Comparison of ENCODE assay signal across 15 cellular contexts in genomic region chr2:11572996-11573395, GRCh38. TPM values are rescaled to one million over a fixed set of nuclear protein-coding genes. Genes with fewer than 3 reads are reported as not detected.
A peak's percentile ranks its signal among the peaks of the same experiment; 100 is the strongest.
DNase-seq lines count a peak whose midpoint lies in the region; ATAC-seq, FAIRE-seq and TF ChIP-seq lines count a peak whose summit lies in the region.
"Had no signal": no experiment of that assay in that cellular context is flagged by ENCODE, and none has a peak within 500 bp of the region (broad histone marks: within the 10 kb centered on the region; RNA-seq: fewer than 3 reads in every experiment).

No MANE protein-coding gene starts in this region.

- TF ChIP-seq POLR2A in upper lobe of left lung (IDR thresholded peaks at IDR 0.05) = no peak

- TF ChIP-seq CTCF in WTC11 (IDR thresholded peaks at IDR 0.05) (no peak), upper lobe of left lung (IDR thresholded peaks at IDR 0.05) (no peak)

- POLR2A ChIA-PET in WTC11 (lab: Charles Lee) = no interaction called here

- TF ChIP-seq EP300 in upper lobe of left lung (IDR thresholded peaks at IDR 0.05) = no peak

- CTCF ChIA-PET in WTC11 (lab: Charles Lee) = interaction anchor here (1.0 to 3.2 kb wide), 4 partner anchors 10 to 96 kb away, joined by 5 to 17 read pairs (median 10); no protein-coding TSS in a partner anchor

- WGBS in upper lobe of left lung, 2 donors = 81 to 88% methylated on average over 9 of the region's 9 CpGs

- H3K4me3 Mint-ChIP-seq in WTC11 = 0 out of 2 replicates have a peak overlapping the region, but pooled peaks have one; percentile 3

- FAIRE-seq in urothelium cell line (lab: Jason Lieb, UNC) = no peak

- H3K36me3 Mint-ChIP-seq in WTC11 = peaks cover 15% of the 10 kb centered on the region

- peak overlapping the region; percentile 86; the same call in 1 of the 2 replicates for H3K27ac Mint-ChIP-seq in WTC11

- H3K27me3 Mint-ChIP-seq in WTC11 (ENCODE audit: low read depth) = no peaks in the 10 kb centered on the region

- H3K27ac ChIP-seq in upper lobe of left lung = no peak overlapping the region
- H3K27ac ChIP-seq: BLaER1 treated with 17β-estradiol and CSF1 and Interleukin-3, amounts not matched to agents 10 nM and 100 nM had no signal

- H3K4me1 Mint-ChIP-seq in WTC11 = peaks cover 36% of the 10 kb centered on the region

- no peaks in the 10 kb centered on the region for H3K27me3 ChIP-seq in upper lobe of left lung

- H3K9me3 Mint-ChIP-seq in WTC11 = no peaks in the 10 kb centered on the region

- no peak overlapping the region for H3K4me3 ChIP-seq in upper lobe of left lung
- H3K4me3 ChIP-seq: BLaER1 treated with 17β-estradiol and CSF1 and Interleukin-3, amounts not matched to agents 10 nM and 100 nM had no signal

- ATAC-seq in WTC11 (no peak), GM19467 (IDR thresholded peaks at IDR 0.05; ENCODE audit: unreplicated experiment) (no peak), upper lobe of left lung (ENCODE audit: low FRiP score in 2 of 2) (no peak)

- H3K36me3 ChIP-seq in upper lobe of left lung = no peaks in the 10 kb centered on the region
- H3K36me3 ChIP-seq: BLaER1 treated with 17β-estradiol and CSF1 and Interleukin-3, amounts not matched to agents 10 nM and 100 nM had no signal

- H3K4me1 ChIP-seq in upper lobe of left lung = no peaks in the 10 kb centered on the region

- DNase-seq in SHP77 (lab: John Stamatoyannopoulos, UW) = peak; percentile 5 to 9
- no peak for DNase-seq in SHP77 treated with DMSO at 0.1 percent for 48 hours (lab: John Stamatoyannopoulos, UW)
- no peak for DNase-seq in WTC11 (ENCODE audit: low spot score)
- DNase-seq in myocyte (ENCODE audit: low read depth) = peak; percentile 64
- peak; percentile 39 for DNase-seq in urothelium cell line (ENCODE audit: low spot score)
- DNase-seq in medulla oblongata (ENCODE audit: extremely low spot score) = no peak
- no peak for DNase-seq in upper lobe of left lung
- DNase-seq: 8988T, DMS153, Kasumi-1, NCI-H1436, NCI-H524 treated with DMSO at 0.1 percent for 48 hours, Right ventricle myocardium superior had no signal

- no peaks in the 10 kb centered on the region for H3K9me3 ChIP-seq in upper lobe of left lung
- H3K9me3 ChIP-seq: BLaER1 treated with 17β-estradiol and CSF1 and Interleukin-3, amounts not matched to agents 10 nM and 100 nM had no signal

TF ChIP-seq in WTC11, 78 proteins besides CTCF, POLR2A, EP300 and RAD21:
- TF ChIP-seq NR1H2 (CRISPR knock-in tag; IDR thresholded peaks at IDR 0.05) (no peak), MAX (CRISPR knock-in tag; IDR thresholded peaks at IDR 0.05) (no peak), ATF3 (CRISPR knock-in tag; conservative IDR thresholded peaks at IDR 0.05) (no peak), NFYB (CRISPR knock-in tag; conservative IDR thresholded peaks at IDR 0.05; ENCODE audit: low read depth) (no peak), MXD4 (CRISPR knock-in tag; IDR thresholded peaks at IDR 0.05; ENCODE audit: borderline replicate concordance) (no peak), PRRX2 (CRISPR knock-in tag; IDR thresholded peaks at IDR 0.05) (no peak), CREB1 (CRISPR knock-in tag; IDR thresholded peaks at IDR 0.05) (no peak), ATF6 (CRISPR knock-in tag; IDR thresholded peaks at IDR 0.05) (no peak), ZNF416 (CRISPR knock-in tag; IDR thresholded peaks at IDR 0.05) (no peak), ZNF263 (CRISPR knock-in tag; IDR thresholded peaks at IDR 0.05; ENCODE audit: low read depth) (no peak), ZNF317 (CRISPR knock-in tag; IDR thresholded peaks at IDR 0.05; ENCODE audit: borderline replicate concordance, low read depth) (no peak), E2F1 (CRISPR knock-in tag; IDR thresholded peaks at IDR 0.05) (no peak), GRHL2 (CRISPR knock-in tag; IDR thresholded peaks at IDR 0.05; ENCODE audit: insufficient replicate concordance, severe bottlenecking) (no peak)

RNA-seq across cellular contexts. Expression of gene GREB1, which starts 39.2 kb away (rescaled TPM):
- total RNA-seq in WTC11 (2021) (31.9 to 35.7 TPM (median 34.4 TPM) in 3 replicates), myocyte (0.24 and 0.52 TPM in 2 replicates), upper lobe of left lung (1 to 10 TPM in 5 of 6 donors, under 1 TPM in 1; 0.39 to 5.4 (median 1.6) TPM)
- 0.42 TPM for polyA plus RNA-seq in myocyte (2012)

Comparison
In these comparisons a context has a peak if more than half of its experiments do, and no peak if none do; other contexts are left out.
1. DNase-seq: peak in SHP77 (2 of 2), myocyte (single experiment) and urothelium cell line (single experiment); none in SHP77 treated with DMSO at 0.1 percent for 48 hours (single experiment), WTC11 (single experiment), medulla oblongata (single experiment) and upper lobe of left lung (0 of 2).